ENCODE assay signal across 26 cellular contexts in genomic region chr5:42302186-42302585, GRCh38.
"Had no signal": no experiment of that assay in that cellular context is flagged by ENCODE, and none has a peak within 500 bp of the region (broad histone marks: within the 10 kb centered on the region; RNA-seq: fewer than 3 reads in every experiment).

No MANE protein-coding gene starts in this region.

- H3K4me3 ChIP-seq: coronary artery, gastrocnemius medialis, hepatocyte, mucosa of descending colon, neural progenitor cell, right lobe of liver, stomach, testis, tibial artery, upper lobe of left lung had no signal

- H3K36me3 Mint-ChIP-seq: mesothelial cell of epicardium, naive B cell, neural progenitor cell had no signal

- H3K4me2 ChIP-seq: hepatocyte, neural progenitor cell had no signal

- H3K9ac ChIP-seq: neural progenitor cell, parathyroid adenoma had no signal

- ATAC-seq: gastrocnemius medialis, left lobe of liver, mucosa of descending colon, right lobe of liver had no signal

- H2AFZ ChIP-seq: hepatocyte, neural progenitor cell, parathyroid adenoma had no signal

- DNase-seq: dermis blood vessel endothelial cell; effector memory CD4-positive, alpha-beta T cell; gastrocnemius medialis; head of caudate nucleus; kidney; mesenchymal stem cell; mucosa of descending colon; naive B cell; right lobe of liver; small intestine; stimulated activated CD4-positive, alpha-beta T cell treated with anti-CD3 and anti-CD28 coated beads, Interleukin-15, amount 100 ng/mL, for 24 hours; stimulated activated CD4-positive, alpha-beta T cell treated with anti-CD3 and anti-CD28 coated beads, Interleukin-2, amount 100 ng/mL, for 48 hours; stimulated activated CD8-positive, alpha-beta memory T cell treated with anti-CD3 and anti-CD28 coated beads, Interleukin-4, amount 100 ng/mL, for 48 hours; stimulated activated naive CD4-positive, alpha-beta T cell treated with Interleukin-2 at 50 U/mL for 16 hours; stomach; testis; tibial artery; upper lobe of left lung had no signal

- H3K9me3 ChIP-seq: gastrocnemius medialis, mucosa of descending colon, right lobe of liver, testis, tibial artery, upper lobe of left lung had no signal

- H3K27ac ChIP-seq: coronary artery, gastrocnemius medialis, hepatocyte, neural progenitor cell, parathyroid adenoma, right lobe of liver, stomach, testis, tibial artery, upper lobe of left lung had no signal

- H3K27me3 Mint-ChIP-seq: naive B cell, progenitor cell of endocrine pancreas had no signal

- H3K36me3 ChIP-seq: gastrocnemius medialis, neural progenitor cell, right lobe of liver, stomach, tibial artery, upper lobe of left lung had no signal

- H3K27me3 ChIP-seq: gastrocnemius medialis, hepatocyte, neural progenitor cell, right lobe of liver, stomach, testis, tibial artery, upper lobe of left lung had no signal

- H3K4me1 ChIP-seq: gastrocnemius medialis, neural progenitor cell, parathyroid adenoma, right lobe of liver, stomach, testis, tibial artery, upper lobe of left lung had no signal

- H3K79me2 ChIP-seq: hepatocyte, parathyroid adenoma had no signal

- H3K4me3 Mint-ChIP-seq: mesothelial cell of epicardium, naive B cell, nephron, neural progenitor cell had no signal

- H3K27ac Mint-ChIP-seq: mesothelial cell of epicardium, naive B cell, nephron, neural progenitor cell, progenitor cell of endocrine pancreas had no signal

- H3K4me1 Mint-ChIP-seq: naive B cell, neural progenitor cell had no signal
